ENCODE assay signal across 1 cellular context in the genomic region with DNA sequence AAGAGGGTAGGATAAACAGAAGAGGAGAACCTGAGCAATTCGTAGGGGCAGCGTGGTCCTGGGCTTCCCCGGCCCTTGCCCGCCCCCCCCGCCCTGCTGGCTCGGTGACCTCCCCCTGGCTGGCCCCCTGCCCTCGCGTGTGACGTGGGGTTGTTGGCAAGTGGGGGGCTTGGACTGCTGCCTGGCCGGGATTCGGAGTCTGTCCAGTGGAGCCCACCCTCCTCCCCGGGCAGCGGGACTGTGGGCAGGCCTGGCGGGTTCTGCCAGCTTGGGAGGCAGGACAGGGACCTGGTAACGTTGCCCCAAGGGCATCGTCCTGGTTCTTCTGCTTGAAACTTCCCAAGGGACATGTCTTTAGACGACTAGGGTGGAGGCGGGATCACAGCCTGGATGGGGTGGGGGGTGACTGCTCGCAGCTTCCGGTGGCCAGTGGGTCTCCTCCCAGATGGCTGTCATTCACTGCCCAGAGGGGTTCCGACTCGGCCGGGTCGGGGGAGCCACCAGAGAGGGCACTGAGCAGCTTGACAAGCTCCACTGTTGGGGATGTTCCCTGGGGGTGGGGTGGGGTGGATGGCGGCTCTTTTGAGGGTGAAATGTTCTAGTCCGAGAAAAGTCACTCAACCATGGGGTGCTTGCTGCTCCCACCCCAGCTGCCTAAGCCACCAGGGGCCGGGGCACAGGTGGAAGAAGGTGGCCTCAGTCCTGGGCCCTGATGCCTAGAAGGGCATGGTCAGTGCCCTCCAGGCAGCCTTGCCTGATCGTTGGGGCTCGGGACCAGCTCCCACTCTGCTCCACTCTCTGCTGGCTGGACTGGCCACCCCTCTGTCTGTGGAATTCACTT.
TF ChIP-seq lines count a peak whose summit lies in the region.

No MANE protein-coding gene starts in this region.

TF ChIP-seq in HepG2, 621 proteins besides CTCF, POLR2A, EP300 and RAD21 (continued from another document):
- peak; percentile 51; the same call in 1 of the 2 replicates for TF ChIP-seq CSRNP1 (CRISPR knock-in tag; IDR thresholded peaks at IDR 0.05)
- TF ChIP-seq POLR2AphosphoS5 (IDR thresholded peaks at IDR 0.05; ENCODE audit: low read depth, low read length), result no peak
- TF ChIP-seq, protein P1, sequence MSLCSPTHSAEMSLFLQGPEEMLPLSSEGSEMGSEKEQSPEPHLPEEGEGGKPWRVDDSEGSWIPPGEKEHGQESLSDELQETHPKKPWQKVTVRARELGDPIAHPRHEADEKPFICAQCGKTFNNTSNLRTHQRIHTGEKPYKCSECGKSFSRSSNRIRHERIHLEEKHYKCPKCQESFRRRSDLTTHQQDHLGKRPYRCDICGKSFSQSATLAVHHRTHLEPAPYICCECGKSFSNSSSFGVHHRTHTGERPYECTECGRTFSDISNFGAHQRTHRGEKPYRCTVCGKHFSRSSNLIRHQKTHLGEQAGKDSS (CRISPR knock-in tag; IDR thresholded peaks at IDR 0.05; ENCODE audit: borderline replicate concordance, low read depth), result 0 out of 2 replicates have a peak, but pooled peaks have one; percentile 6
- TF ChIP-seq ZNF296 (CRISPR knock-in tag; conservative IDR thresholded peaks at IDR 0.05), result no peak
- no peak for TF ChIP-seq NR2F1 (CRISPR knock-in tag; IDR thresholded peaks at IDR 0.05)
- TF ChIP-seq ZNF616 (CRISPR knock-in tag; IDR thresholded peaks at IDR 0.05; ENCODE audit: low read depth), result no peak
- 0 out of 2 replicates have a peak, but pooled peaks have one; percentile 0 for TF ChIP-seq ZNF747 (CRISPR knock-in tag; IDR thresholded peaks at IDR 0.05; ENCODE audit: borderline replicate concordance)
- TF ChIP-seq ZNF180 (CRISPR knock-in tag; IDR thresholded peaks at IDR 0.05; ENCODE audit: borderline replicate concordance, low read depth), result no peak
- no peak for TF ChIP-seq ZNF569 (CRISPR knock-in tag; IDR thresholded peaks at IDR 0.05; ENCODE audit: borderline replicate concordance)
- TF ChIP-seq ZNF724P (CRISPR knock-in tag; IDR thresholded peaks at IDR 0.05; ENCODE audit: borderline replicate concordance), result no peak
- TF ChIP-seq ZNF776 (CRISPR knock-in tag; IDR thresholded peaks at IDR 0.05), result no peak
- peak; percentile 43; the same call in 1 of the 2 replicates for TF ChIP-seq POLR2G (IDR thresholded peaks at IDR 0.05; ENCODE audit: low read depth, low read length)
- TF ChIP-seq PRPF4 (IDR thresholded peaks at IDR 0.05; ENCODE audit: low read depth, low read length, poor library complexity, severe bottlenecking), result no peak
- no peak for TF ChIP-seq KAT2B (IDR thresholded peaks at IDR 0.05; ENCODE audit: borderline replicate concordance, low read depth, low read length)
- TF ChIP-seq ZNF207 (IDR thresholded peaks at IDR 0.05; ENCODE audit: borderline replicate concordance), result no peak
- TF ChIP-seq HMG20B (CRISPR knock-in tag; conservative IDR thresholded peaks at IDR 0.05), result no peak
- no peak for TF ChIP-seq RBM22 (optimal IDR thresholded peaks at IDR 0.05; ENCODE audit: low read length)
- no peak for TF ChIP-seq ARID2 (CRISPR knock-in tag; IDR thresholded peaks at IDR 0.05; ENCODE audit: borderline replicate concordance)
- no peak for TF ChIP-seq ZNF17 (CRISPR knock-in tag; IDR thresholded peaks at IDR 0.05)
- 0 out of 2 replicates have a peak, but pooled peaks have one; percentile 48 for TF ChIP-seq ZFP90 (CRISPR knock-in tag; IDR thresholded peaks at IDR 0.05; ENCODE audit: borderline replicate concordance)
- peak; percentile 22 for TF ChIP-seq HNRNPLL (IDR thresholded peaks at IDR 0.05; ENCODE audit: low read depth, low read length, poor library complexity, severe bottlenecking)
- TF ChIP-seq SNRNP70 (IDR thresholded peaks at IDR 0.05; ENCODE audit: low read depth, low read length), result no peak
- TF ChIP-seq, protein P2, sequence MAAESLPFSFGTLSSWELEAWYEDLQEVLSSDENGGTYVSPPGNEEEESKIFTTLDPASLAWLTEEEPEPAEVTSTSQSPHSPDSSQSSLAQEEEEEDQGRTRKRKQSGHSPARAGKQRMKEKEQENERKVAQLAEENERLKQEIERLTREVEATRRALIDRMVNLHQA (CRISPR knock-in tag; IDR thresholded peaks at IDR 0.05), result no peak
- TF ChIP-seq FOXO4 (CRISPR knock-in tag; conservative IDR thresholded peaks at IDR 0.05), result 0 out of 2 replicates have a peak, but pooled peaks have one; percentile 71
- no peak for TF ChIP-seq SOX6 (IDR thresholded peaks at IDR 0.05)
- no peak for TF ChIP-seq SOX6 (CRISPR knock-in tag; IDR thresholded peaks at IDR 0.05)
- 0 out of 2 replicates have a peak, but pooled peaks have one; percentile 7 for TF ChIP-seq ZNF275 (CRISPR knock-in tag; IDR thresholded peaks at IDR 0.05; ENCODE audit: borderline replicate concordance)
- TF ChIP-seq HNRNPL (IDR thresholded peaks at IDR 0.05; ENCODE audit: low read depth, low read length), result peak; percentile 72; the same call in 1 of the 2 replicates
- TF ChIP-seq HIVEP1 (CRISPR knock-in tag; IDR thresholded peaks at IDR 0.05), result no peak
- TF ChIP-seq TARDBP (CRISPR knock-in tag; IDR thresholded peaks at IDR 0.05), result peak; percentile 12; the same call in 1 of the 2 replicates
- TF ChIP-seq PBX3 (CRISPR knock-in tag; IDR thresholded peaks at IDR 0.05; ENCODE audit: borderline replicate concordance), result no peak
- no peak for TF ChIP-seq ZNF292 (CRISPR knock-in tag; IDR thresholded peaks at IDR 0.05; ENCODE audit: borderline replicate concordance, low read depth)
- TF ChIP-seq ZNF652 (CRISPR knock-in tag; IDR thresholded peaks at IDR 0.05; ENCODE audit: borderline replicate concordance, low read depth), result no peak
- no peak for TF ChIP-seq ATAD3A (CRISPR knock-in tag; IDR thresholded peaks at IDR 0.05)
- no peak for TF ChIP-seq IKZF1 (IDR thresholded peaks at IDR 0.05)
- TF ChIP-seq NFKBIZ (CRISPR knock-in tag; IDR thresholded peaks at IDR 0.05), result no peak
- no peak for TF ChIP-seq FOXJ3 (CRISPR knock-in tag; IDR thresholded peaks at IDR 0.05; ENCODE audit: borderline replicate concordance)
- 0 out of 2 replicates have a peak, but pooled peaks have one; percentile 4 for TF ChIP-seq YEATS2 (CRISPR knock-in tag; IDR thresholded peaks at IDR 0.05; ENCODE audit: borderline replicate concordance)
- TF ChIP-seq BATF2 (CRISPR knock-in tag; IDR thresholded peaks at IDR 0.05), result no peak
- TF ChIP-seq GABPB1 (CRISPR knock-in tag; IDR thresholded peaks at IDR 0.05), result 0 out of 2 replicates have a peak, but pooled peaks have one; percentile 30
- no peak for TF ChIP-seq ZNF567 (CRISPR knock-in tag; IDR thresholded peaks at IDR 0.05; ENCODE audit: borderline replicate concordance)
- no peak for TF ChIP-seq SP140L (CRISPR knock-in tag; IDR thresholded peaks at IDR 0.05; ENCODE audit: borderline replicate concordance)
- peak; percentile 29; the same call in 1 of the 2 replicates for TF ChIP-seq PITX1 (CRISPR knock-in tag; IDR thresholded peaks at IDR 0.05)
- no peak for TF ChIP-seq NR0B2 (CRISPR knock-in tag; IDR thresholded peaks at IDR 0.05)
- TF ChIP-seq, protein P3, sequence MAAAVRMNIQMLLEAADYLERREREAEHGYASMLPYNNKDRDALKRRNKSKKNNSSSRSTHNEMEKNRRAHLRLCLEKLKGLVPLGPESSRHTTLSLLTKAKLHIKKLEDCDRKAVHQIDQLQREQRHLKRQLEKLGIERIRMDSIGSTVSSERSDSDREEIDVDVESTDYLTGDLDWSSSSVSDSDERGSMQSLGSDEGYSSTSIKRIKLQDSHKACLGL (CRISPR knock-in tag; IDR thresholded peaks at IDR 0.05), result 0 out of 2 replicates have a peak, but pooled peaks have one; percentile 4
TF ChIP-seq in HepG2: peak in this region for 15.
